1 cellular context compared by ENCODE assay signal in genomic region chr17:37708008-37708615, GRCh38.
TF ChIP-seq lines count a peak whose summit lies in the region.

No MANE protein-coding gene starts in this region.

TF ChIP-seq in HepG2, 621 proteins besides CTCF, POLR2A, EP300 and RAD21 (continued from another document and continues in another):
- TF ChIP-seq MXD1 (CRISPR knock-in tag; IDR thresholded peaks at IDR 0.05) (no peak), KLF11 (CRISPR knock-in tag; IDR thresholded peaks at IDR 0.05) (peak; percentile 47; the same call in 1 of the 2 replicates), ZSCAN22 (CRISPR knock-in tag; IDR thresholded peaks at IDR 0.05) (no peak), ZNF530 (CRISPR knock-in tag; IDR thresholded peaks at IDR 0.05; ENCODE audit: low read depth) (no peak), MXI1 (IDR thresholded peaks at IDR 0.05; ENCODE audit: borderline replicate concordance, low read depth, low read length) (peak; percentile 52; the same call in 1 of the 3 replicates), ZNF512B (CRISPR knock-in tag; IDR thresholded peaks at IDR 0.05; ENCODE audit: borderline replicate concordance) (no peak), PAF1 (CRISPR knock-in tag; IDR thresholded peaks at IDR 0.05) (no peak), ZNF142 (CRISPR knock-in tag; IDR thresholded peaks at IDR 0.05) (peak; percentile 38; the same call in 1 of the 2 replicates), CEBPB (IDR thresholded peaks at IDR 0.05; ENCODE audit: borderline replicate concordance, low read depth, low read length) (peak; percentile 45; the same call in 1 of the 2 replicates), GTF2F1 (IDR thresholded peaks at IDR 0.05; ENCODE audit: low read length) (no peak), SSRP1 (CRISPR knock-in tag; IDR thresholded peaks at IDR 0.05) (no peak), ELF1 (CRISPR knock-in tag; IDR thresholded peaks at IDR 0.05) (peak; percentile 80), ZNF7 (CRISPR knock-in tag; IDR thresholded peaks at IDR 0.05) (no peak), ZNF557 (CRISPR knock-in tag; IDR thresholded peaks at IDR 0.05) (no peak), ZNF747 (CRISPR knock-in tag; IDR thresholded peaks at IDR 0.05; ENCODE audit: borderline replicate concordance) (no peak), ZFP37 (CRISPR knock-in tag; IDR thresholded peaks at IDR 0.05; ENCODE audit: borderline replicate concordance) (peak; percentile 52; the same call in 1 of the 2 replicates), ARNT (IDR thresholded peaks at IDR 0.05) (no peak), ZSCAN21 (CRISPR knock-in tag; IDR thresholded peaks at IDR 0.05; ENCODE audit: borderline replicate concordance) (peak; percentile 34; the same call in 1 of the 2 replicates), ELF3 (CRISPR knock-in tag; IDR thresholded peaks at IDR 0.05) (peak; percentile 94), ZFP62 (CRISPR knock-in tag; IDR thresholded peaks at IDR 0.05) (no peak), ZUFSP (CRISPR knock-in tag; IDR thresholded peaks at IDR 0.05; ENCODE audit: borderline replicate concordance) (no peak), SRY (CRISPR knock-in tag; IDR thresholded peaks at IDR 0.05) (no peak), DNMT1 (CRISPR knock-in tag; IDR thresholded peaks at IDR 0.05) (no peak)
- TF ChIP-seq, protein P1, sequence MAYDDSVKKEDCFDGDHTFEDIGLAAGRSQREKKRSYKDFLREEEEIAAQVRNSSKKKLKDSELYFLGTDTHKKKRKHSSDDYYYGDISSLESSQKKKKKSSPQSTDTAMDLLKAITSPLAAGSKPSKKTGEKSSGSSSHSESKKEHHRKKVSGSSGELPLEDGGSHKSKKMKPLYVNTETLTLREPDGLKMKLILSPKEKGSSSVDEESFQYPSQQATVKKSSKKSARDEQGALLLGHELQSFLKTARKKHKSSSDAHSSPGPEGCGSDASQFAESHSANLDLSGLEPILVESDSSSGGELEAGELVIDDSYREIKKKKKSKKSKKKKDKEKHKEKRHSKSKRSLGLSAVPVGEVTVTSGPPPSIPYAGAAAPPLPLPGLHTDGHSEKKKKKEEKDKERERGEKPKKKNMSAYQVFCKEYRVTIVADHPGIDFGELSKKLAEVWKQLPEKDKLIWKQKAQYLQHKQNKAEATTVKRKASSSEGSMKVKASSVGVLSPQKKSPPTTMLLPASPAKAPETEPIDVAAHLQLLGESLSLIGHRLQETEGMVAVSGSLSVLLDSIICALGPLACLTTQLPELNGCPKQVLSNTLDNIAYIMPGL (CRISPR knock-in tag; IDR thresholded peaks at IDR 0.05; ENCODE audit: borderline replicate concordance in 1 of 2, low read depth in 1 of 2), result no peak
- TF ChIP-seq, protein P2, sequence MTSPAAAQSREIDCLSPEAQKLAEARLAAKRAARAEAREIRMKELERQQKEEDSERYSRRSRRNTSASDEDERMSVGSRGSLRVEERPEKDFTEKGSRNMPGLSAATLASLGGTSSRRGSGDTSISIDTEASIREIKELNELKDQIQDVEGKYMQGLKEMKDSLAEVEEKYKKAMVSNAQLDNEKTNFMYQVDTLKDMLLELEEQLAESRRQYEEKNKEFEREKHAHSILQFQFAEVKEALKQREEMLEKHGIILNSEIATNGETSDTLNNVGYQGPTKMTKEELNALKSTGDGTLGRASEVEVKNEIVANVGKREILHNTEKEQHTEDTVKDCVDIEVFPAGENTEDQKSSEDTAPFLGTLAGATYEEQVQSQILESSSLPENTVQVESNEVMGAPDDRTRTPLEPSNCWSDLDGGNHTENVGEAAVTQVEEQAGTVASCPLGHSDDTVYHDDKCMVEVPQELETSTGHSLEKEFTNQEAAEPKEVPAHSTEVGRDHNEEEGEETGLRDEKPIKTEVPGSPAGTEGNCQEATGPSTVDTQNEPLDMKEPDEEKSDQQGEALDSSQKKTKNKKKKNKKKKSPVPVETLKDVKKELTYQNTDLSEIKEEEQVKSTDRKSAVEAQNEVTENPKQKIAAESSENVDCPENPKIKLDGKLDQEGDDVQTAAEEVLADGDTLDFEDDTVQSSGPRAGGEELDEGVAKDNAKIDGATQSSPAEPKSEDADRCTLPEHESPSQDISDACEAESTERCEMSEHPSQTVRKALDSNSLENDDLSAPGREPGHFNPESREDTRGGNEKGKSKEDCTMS (CRISPR knock-in tag; conservative IDR thresholded peaks at IDR 0.05), result no peak
- TF ChIP-seq, protein P3, sequence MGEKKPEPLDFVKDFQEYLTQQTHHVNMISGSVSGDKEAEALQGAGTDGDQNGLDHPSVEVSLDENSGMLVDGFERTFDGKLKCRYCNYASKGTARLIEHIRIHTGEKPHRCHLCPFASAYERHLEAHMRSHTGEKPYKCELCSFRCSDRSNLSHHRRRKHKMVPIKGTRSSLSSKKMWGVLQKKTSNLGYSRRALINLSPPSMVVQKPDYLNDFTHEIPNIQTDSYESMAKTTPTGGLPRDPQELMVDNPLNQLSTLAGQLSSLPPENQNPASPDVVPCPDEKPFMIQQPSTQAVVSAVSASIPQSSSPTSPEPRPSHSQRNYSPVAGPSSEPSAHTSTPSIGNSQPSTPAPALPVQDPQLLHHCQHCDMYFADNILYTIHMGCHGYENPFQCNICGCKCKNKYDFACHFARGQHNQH (CRISPR knock-in tag; IDR thresholded peaks at IDR 0.05), result peak; percentile 57
- TF ChIP-seq, protein P4, sequence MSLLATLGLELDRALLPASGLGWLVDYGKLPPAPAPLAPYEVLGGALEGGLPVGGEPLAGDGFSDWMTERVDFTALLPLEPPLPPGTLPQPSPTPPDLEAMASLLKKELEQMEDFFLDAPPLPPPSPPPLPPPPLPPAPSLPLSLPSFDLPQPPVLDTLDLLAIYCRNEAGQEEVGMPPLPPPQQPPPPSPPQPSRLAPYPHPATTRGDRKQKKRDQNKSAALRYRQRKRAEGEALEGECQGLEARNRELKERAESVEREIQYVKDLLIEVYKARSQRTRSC (CRISPR knock-in tag; IDR thresholded peaks at IDR 0.05; ENCODE audit: low read depth), result no peak
- TF ChIP-seq, protein P5, sequence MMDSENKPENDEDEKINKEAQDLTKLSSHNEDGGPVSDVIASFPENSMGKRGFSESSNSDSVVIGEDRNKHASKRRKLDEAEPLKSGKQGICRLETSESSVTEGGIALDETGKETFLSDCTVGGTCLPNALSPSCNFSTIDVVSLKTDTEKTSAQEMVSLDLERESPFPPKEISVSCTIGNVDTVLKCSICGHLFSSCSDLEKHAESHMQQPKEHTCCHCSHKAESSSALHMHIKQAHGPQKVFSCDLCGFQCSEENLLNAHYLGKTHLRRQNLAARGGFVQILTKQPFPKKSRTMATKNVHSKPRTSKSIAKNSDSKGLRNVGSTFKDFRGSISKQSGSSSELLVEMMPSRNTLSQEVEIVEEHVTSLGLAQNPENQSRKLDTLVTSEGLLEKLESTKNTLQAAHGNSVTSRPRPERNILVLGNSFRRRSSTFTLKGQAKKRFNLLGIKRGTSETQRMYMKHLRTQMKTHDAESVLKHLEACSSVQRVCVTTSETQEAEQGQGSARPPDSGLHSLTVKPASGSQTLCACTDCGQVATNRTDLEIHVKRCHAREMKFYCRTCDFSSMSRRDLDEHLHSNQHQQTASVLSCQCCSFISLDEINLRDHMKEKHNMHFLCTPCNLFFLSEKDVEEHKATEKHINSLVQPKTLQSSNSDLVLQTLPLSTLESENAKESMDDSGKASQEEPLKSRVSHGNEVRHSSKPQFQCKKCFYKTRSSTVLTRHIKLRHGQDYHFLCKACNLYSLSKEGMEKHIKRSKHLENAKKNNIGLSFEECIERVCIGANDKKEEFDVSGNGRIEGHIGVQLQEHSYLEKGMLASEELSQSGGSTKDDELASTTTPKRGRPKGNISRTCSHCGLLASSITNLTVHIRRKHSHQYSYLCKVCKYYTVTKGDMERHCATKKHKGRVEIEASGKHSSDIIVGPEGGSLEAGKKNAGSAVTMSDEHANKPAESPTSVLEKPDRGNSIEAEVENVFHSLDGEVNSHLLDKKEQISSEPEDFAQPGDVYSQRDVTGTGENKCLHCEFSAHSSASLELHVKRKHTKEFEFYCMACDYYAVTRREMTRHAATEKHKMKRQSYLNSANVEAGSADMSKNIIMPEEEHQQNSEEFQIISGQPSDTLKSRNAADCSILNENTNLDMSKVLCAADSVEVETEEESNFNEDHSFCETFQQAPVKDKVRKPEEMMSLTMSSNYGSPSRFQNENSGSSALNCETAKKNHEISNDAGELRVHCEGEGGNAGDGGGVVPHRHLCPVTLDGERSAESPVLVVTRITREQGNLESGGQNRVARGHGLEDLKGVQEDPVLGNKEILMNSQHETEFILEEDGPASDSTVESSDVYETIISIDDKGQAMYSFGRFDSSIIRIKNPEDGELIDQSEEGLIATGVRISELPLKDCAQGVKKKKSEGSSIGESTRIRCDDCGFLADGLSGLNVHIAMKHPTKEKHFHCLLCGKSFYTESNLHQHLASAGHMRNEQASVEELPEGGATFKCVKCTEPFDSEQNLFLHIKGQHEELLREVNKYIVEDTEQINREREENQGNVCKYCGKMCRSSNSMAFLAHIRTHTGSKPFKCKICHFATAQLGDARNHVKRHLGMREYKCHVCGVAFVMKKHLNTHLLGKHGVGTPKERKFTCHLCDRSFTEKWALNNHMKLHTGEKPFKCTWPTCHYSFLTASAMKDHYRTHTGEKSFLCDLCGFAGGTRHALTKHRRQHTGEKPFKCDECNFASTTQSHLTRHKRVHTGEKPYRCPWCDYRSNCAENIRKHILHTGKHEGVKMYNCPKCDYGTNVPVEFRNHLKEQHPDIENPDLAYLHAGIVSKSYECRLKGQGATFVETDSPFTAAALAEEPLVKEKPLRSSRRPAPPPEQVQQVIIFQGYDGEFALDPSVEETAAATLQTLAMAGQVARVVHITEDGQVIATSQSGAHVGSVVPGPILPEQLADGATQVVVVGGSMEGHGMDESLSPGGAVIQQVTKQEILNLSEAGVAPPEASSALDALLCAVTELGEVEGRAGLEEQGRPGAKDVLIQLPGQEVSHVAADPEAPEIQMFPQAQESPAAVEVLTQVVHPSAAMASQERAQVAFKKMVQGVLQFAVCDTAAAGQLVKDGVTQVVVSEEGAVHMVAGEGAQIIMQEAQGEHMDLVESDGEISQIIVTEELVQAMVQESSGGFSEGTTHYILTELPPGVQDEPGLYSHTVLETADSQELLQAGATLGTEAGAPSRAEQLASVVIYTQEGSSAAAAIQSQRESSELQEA (CRISPR knock-in tag; IDR thresholded peaks at IDR 0.05; ENCODE audit: not compliant biosample characterization), result no peak
